ENCODE assay signal across 18 cellular contexts in genomic region chr2:171630812-171631626, GRCh38. TPM values are rescaled to one million over a fixed set of nuclear protein-coding genes. Genes with fewer than 3 reads are reported as not detected.
DNase-seq lines count a peak whose midpoint lies in the region; ATAC-seq, FAIRE-seq and TF ChIP-seq lines count a peak whose summit lies in the region.
"Had no signal": no experiment of that assay in that cellular context is flagged by ENCODE, and none has a peak within 500 bp of the region (broad histone marks: within the 10 kb centered on the region; RNA-seq: fewer than 3 reads in every experiment).

No MANE protein-coding gene starts in this region.

- no peaks in the 10 kb centered on the region for H3K36me3 ChIP-seq in HepG2 (replicated peaks in 1 of 2; ENCODE audit: control insufficient read depth in 1 of 2, insufficient read depth in 2 of 2, low read length in 2 of 2)
- H3K36me3 ChIP-seq in right lobe of liver: no peaks in the 10 kb centered on the region
- H3K36me3 ChIP-seq: gastrocnemius medialis, upper lobe of right lung had no signal

- H3K4me1 ChIP-seq in HepG2 (ENCODE audit: insufficient read depth, low read length): no peaks in the 10 kb centered on the region
- H3K4me1 ChIP-seq in right lobe of liver: no peaks in the 10 kb centered on the region
- H3K4me1 ChIP-seq: gastrocnemius medialis, upper lobe of right lung had no signal

- no peak for TF ChIP-seq RAD21 in HepG2 (CRISPR knock-in tag; IDR thresholded peaks at IDR 0.05)

- no peak for TF ChIP-seq POLR2A in HepG2 (IDR thresholded peaks at IDR 0.05; ENCODE audit: insufficient read depth in 1 of 2, low read depth in 2 of 2, low read length in 2 of 2)
- no peak for TF ChIP-seq POLR2A in right lobe of liver (IDR thresholded peaks at IDR 0.05)

- TF ChIP-seq CTCF in HepG2 (CRISPR knock-in tag; IDR thresholded peaks at IDR 0.05) (no peak), right lobe of liver (IDR thresholded peaks at IDR 0.05) (no peak), choroid plexus epithelial cell (conservative IDR thresholded peaks at IDR 0.05; ENCODE audit: low read depth, low read length) (no peak)

- CTCF ChIA-PET in HepG2 (lab: Yijun Ruan, JAX; ENCODE audit: low intra/inter-chr PET ratio, low total read pairs): no interaction called here

- H4K20me1 ChIP-seq in HepG2 (ENCODE audit: insufficient read depth, low read length): no peaks in the 10 kb centered on the region

- no peak overlapping the region for H2AFZ ChIP-seq in HepG2 (ENCODE audit: low read length)

- TF ChIP-seq EP300 in HepG2 (IDR thresholded peaks at IDR 0.05; ENCODE audit: low read depth in 2 of 2, low read length in 2 of 2): no peak
- TF ChIP-seq EP300 in HepG2 (CRISPR knock-in tag; IDR thresholded peaks at IDR 0.05; ENCODE audit: borderline replicate concordance): no peak

- H3K4me2 ChIP-seq in HepG2 (ENCODE audit: low read depth, low read length): no peak overlapping the region

- intact Hi-C loops in HepG2 (cut with micrococcal nuclease; ENCODE audit: unreplicated experiment) (no loop called here), right lobe of liver (cut with DNase I) (no loop called here)

- POLR2A ChIA-PET in HepG2 (lab: Yijun Ruan, JAX): no interaction called here

- in situ Hi-C loops in HepG2 (cut with HindIII; ENCODE audit: extremely low pct_ligation_motif_present, low pct_unique_long_range_greater_than_20kb): no loop called here

- 31% methylated on average over 8 of the region's 8 CpGs for WGBS in HepG2 (ENCODE audit: low lambda C conversion rate)
- 69% methylated on average over 8 of the region's 8 CpGs for WGBS in right lobe of liver (ENCODE audit: insufficient coverage, low coverage, low lambda C conversion rate, missing lambda C conversion rate)

- peaks cover 0 to 5% of the 10 kb centered on the region in 2 experiments; a peak in 1 of 5 replicates for H3K27me3 ChIP-seq in HepG2 (ENCODE audit: control insufficient read depth in 1 of 2, insufficient read depth in 2 of 2, low read length in 2 of 2)
- H3K27me3 ChIP-seq in right lobe of liver: no peaks in the 10 kb centered on the region
- H3K27me3 ChIP-seq: gastrocnemius medialis, upper lobe of right lung had no signal

- H3K9ac ChIP-seq in HepG2 (ENCODE audit: insufficient read depth, low read depth, low read length): no peak overlapping the region

- H3K4me3 ChIP-seq in HepG2 (replicated peaks in 1 of 3; ENCODE audit: insufficient read depth in 1 of 3, low read depth in 2 of 3, low read length in 3 of 3) (no peak overlapping the region), right lobe of liver (no peak overlapping the region), choroid plexus epithelial cell (ENCODE audit: low read depth, low read length) (no peak overlapping the region)
- H3K4me3 ChIP-seq: gastrocnemius medialis, SK-N-MC, upper lobe of right lung had no signal

- peaks cover 31% of the 10 kb centered on the region for H3K9me3 ChIP-seq in HepG2 (ENCODE audit: low read length)
- H3K9me3 ChIP-seq in right lobe of liver: no peaks in the 10 kb centered on the region
- H3K9me3 ChIP-seq: gastrocnemius medialis had no signal

- no peaks in the 10 kb centered on the region for H3K79me2 ChIP-seq in HepG2 (ENCODE audit: insufficient read depth, low read length)

- no peak overlapping the region for H3K27ac ChIP-seq in HepG2 (ENCODE audit: extremely low read length, insufficient read depth, low read length)
- no peak overlapping the region for H3K27ac ChIP-seq in right lobe of liver
- H3K27ac ChIP-seq: gastrocnemius medialis, SK-N-MC, upper lobe of right lung had no signal

- BruUV-seq in HepG2 (replicated peaks; lab: Mats Ljungman, UMichigan): no TSS peak

- no peak for DNase-seq in HepG2 (ENCODE audit: low spot score)
- no peak for DNase-seq in right lobe of liver
- DNase-seq in NOMO-1 treated with DMSO at 0.1 percent for 48 hours (lab: John Stamatoyannopoulos, UW; ENCODE audit: unreplicated experiment): peak; percentile 77
- peak; percentile 20 for DNase-seq in choroid plexus epithelial cell (ENCODE audit: low read depth)
- DNase-seq in NCI-H510A treated with DMSO at 0.1 percent for 48 hours (lab: John Stamatoyannopoulos, UW): no peak
- no peak for DNase-seq in CD1c-positive myeloid dendritic cell (ENCODE audit: extremely low spot score)
- no peak for DNase-seq in SHP77 treated with DMSO at 0.1 percent for 48 hours (lab: John Stamatoyannopoulos, UW)
- DNase-seq in NCI-H526 treated with DMSO at 0.1 percent for 48 hours (lab: John Stamatoyannopoulos, UW): no peak
- DNase-seq: activated CD4-positive, alpha-beta T cell treated with anti-CD3 and anti-CD28 coated beads for 48 hours; cerebellar nuclear complex; gastrocnemius medialis; MM.1S; natural killer cell; stimulated activated naive CD8-positive, alpha-beta T cell treated with anti-CD3 and anti-CD28 coated beads, Interleukin-15, Interleukin-2, amounts not matched to agents 100 U/mL and 50 U/mL, for 24 hours; upper lobe of right lung had no signal

- ATAC-seq in HepG2: no peak
- ATAC-seq in right lobe of liver: no peak
- ATAC-seq: gastrocnemius medialis; natural killer cell; stimulated activated naive CD8-positive, alpha-beta T cell treated with anti-CD3 and anti-CD28 coated beads, Interleukin-15, Interleukin-2, amounts not matched to agents 100 U/mL and 50 U/mL, for 24 hours; upper lobe of right lung had no signal

- no peak for FAIRE-seq in HepG2 (lab: Jason Lieb, UNC)
- FAIRE-seq: D721Med, endometrium had no signal

TF ChIP-seq in HepG2, 621 proteins besides CTCF, POLR2A, EP300 and RAD21:
- TF ChIP-seq TBX2 (CRISPR knock-in tag; IDR thresholded peaks at IDR 0.05; ENCODE audit: borderline replicate concordance) (no peak), SETDB1 (CRISPR knock-in tag; IDR thresholded peaks at IDR 0.05; ENCODE audit: borderline replicate concordance) (peak; percentile 72; the same call in 1 of the 2 replicates), ZFP41 (CRISPR knock-in tag; IDR thresholded peaks at IDR 0.05; ENCODE audit: borderline replicate concordance) (no peak), ZNF280D (CRISPR knock-in tag; IDR thresholded peaks at IDR 0.05) (0 out of 2 replicates have a peak, but pooled peaks have one; percentile 28), ZSCAN20 (CRISPR knock-in tag; IDR thresholded peaks at IDR 0.05; ENCODE audit: borderline replicate concordance) (no peak)

RNA-seq across cellular contexts. Expression of gene DYNC1I2, which starts 56.2 kb away (rescaled TPM):
- total RNA-seq in HepG2 (2016; rRNA removed; fragmentation: Illumina TruSeq; extraction: Trizol): 84.0 and 125 TPM in 2 replicates
- total RNA-seq in HepG2 (2016; cell fraction: cytosol; rRNA removed; fragmentation: Illumina TruSeq; extraction: Trizol; ENCODE audit: low read depth): 11.5 and 11.7 TPM in 2 replicates
- total RNA-seq in HepG2 (2016; cell fraction: insoluble cytoplasmic fraction; rRNA removed; fragmentation: Illumina TruSeq; extraction: Trizol): 85.6 and 121 TPM in 2 replicates
- total RNA-seq in HepG2 (2016; cell fraction: membrane; rRNA removed; fragmentation: Illumina TruSeq; extraction: Trizol): 21.7 and 28.3 TPM in 2 replicates
- 89.5 and 91.4 TPM in 2 replicates for total RNA-seq in HepG2 (2016; cell fraction: nucleus; rRNA removed; fragmentation: Illumina TruSeq; extraction: Trizol)
- polyA plus RNA-seq in HepG2 (2011; rRNA removed): 77.9 and 99.8 TPM in 2 replicates
- polyA plus RNA-seq in HepG2 (2011; cell fraction: cytosol; rRNA removed): 50.4 and 75.4 TPM in 2 replicates
- 21.3 and 34.2 TPM in 2 replicates for polyA plus RNA-seq in HepG2 (2011; cell fraction: nucleus; rRNA removed)
- 64.1 and 76.2 TPM in 2 replicates for polyA plus RNA-seq in HepG2 (2012)
- 6.5 and 8.0 TPM in 2 replicates for polyA plus RNA-seq in HepG2 (2016; cell fraction: cytosol; fragmentation: Illumina TruSeq; extraction: Trizol; ENCODE audit: low read depth)
- polyA plus RNA-seq in HepG2 (2016; cell fraction: insoluble cytoplasmic fraction; fragmentation: Illumina TruSeq; extraction: Trizol; ENCODE audit: low read depth): 112 and 119 TPM in 2 replicates
- 15.2 and 17.9 TPM in 2 replicates for polyA plus RNA-seq in HepG2 (2016; cell fraction: membrane; fragmentation: Illumina TruSeq; extraction: Trizol; ENCODE audit: low read depth)
- 40.3 and 45.3 TPM in 2 replicates for polyA plus RNA-seq in HepG2 (2016; cell fraction: nucleus; fragmentation: Illumina TruSeq; extraction: Trizol; ENCODE audit: insufficient read depth, low read depth)
- polyA minus RNA-seq in HepG2 (2011; rRNA and poly(A)+ RNA removed; ENCODE audit: low replicate concordance): 29.3 and 70.3 TPM in 2 replicates
- polyA minus RNA-seq in HepG2 (2011; cell fraction: cytosol; rRNA and poly(A)+ RNA removed): 43.5 and 46.1 TPM in 2 replicates
- polyA minus RNA-seq in HepG2 (2011; cell fraction: nucleus; rRNA and poly(A)+ RNA removed): 204 and 233 TPM in 2 replicates
- total RNA-seq in right lobe of liver: 10 to 100 TPM; 19.1 to 33.6 (median 28.6) TPM

Comparison
In these comparisons a context has a peak if more than half of its experiments do, and no peak if none do; other contexts are left out.
1. DNase-seq: peak in NOMO-1 treated with DMSO at 0.1 percent for 48 hours (single experiment) and choroid plexus epithelial cell (single experiment); none in HepG2 (single experiment), right lobe of liver (0 of 3), NCI-H510A treated with DMSO at 0.1 percent for 48 hours (single experiment), CD1c-positive myeloid dendritic cell (single experiment), SHP77 treated with DMSO at 0.1 percent for 48 hours (single experiment) and NCI-H526 treated with DMSO at 0.1 percent for 48 hours (single experiment).